35 cellular contexts compared by ENCODE assay signal in the genomic region with DNA sequence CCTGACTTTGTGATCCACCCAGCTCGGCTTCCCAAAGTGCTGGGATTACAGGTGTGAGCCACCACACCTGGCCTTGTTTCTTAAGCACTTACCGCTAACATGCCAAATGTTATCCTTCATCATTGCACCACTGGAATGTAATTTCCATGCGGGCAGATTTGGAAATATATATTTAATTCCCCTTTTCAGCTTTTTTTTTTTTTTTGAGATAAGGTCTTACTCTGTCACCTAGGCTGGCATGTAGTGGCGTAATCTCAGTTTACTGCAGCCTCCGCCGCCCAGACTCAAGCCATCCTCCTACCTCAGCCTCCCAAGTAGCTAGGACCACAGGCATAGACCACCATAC. TPM values are rescaled to one million over a fixed set of nuclear protein-coding genes. Genes with fewer than 3 reads are reported as not detected.
"Had no signal": no experiment of that assay in that cellular context is flagged by ENCODE, and none has a peak within 500 bp of the region (broad histone marks: within the 10 kb centered on the region; RNA-seq: fewer than 3 reads in every experiment).

No MANE protein-coding gene starts in this region.

- H3K4me2 ChIP-seq: neural progenitor cell, smooth muscle cell had no signal

- ATAC-seq: naive thymus-derived CD4-positive, alpha-beta T cell; natural killer cell; right cardiac atrium; sciatic nerve; stimulated activated memory B cell treated with anti-CD40 and anti-IgM and Interleukin-4, amounts not matched to agents 10 μg/mL and 1 μg/mL and 100 μg/mL, for 72 hours; stimulated activated naive CD8-positive, alpha-beta T cell treated with anti-CD3 and anti-CD28 coated beads, Interleukin-15, amount 100 ng/mL, for 72 hours; stimulated activated naive CD8-positive, alpha-beta T cell treated with anti-CD3 and anti-CD28 coated beads, Interleukin-15, Interleukin-2, amounts not matched to agents 100 U/mL and 50 U/mL, for 24 hours had no signal

- H3K27me3 ChIP-seq: neural progenitor cell, ovary, spleen, suprapubic skin, testis, tibial artery, transverse colon, upper lobe of left lung, vagina had no signal

- H2AFZ ChIP-seq: neural progenitor cell, parathyroid adenoma had no signal

- H3K9ac ChIP-seq: neural progenitor cell, parathyroid adenoma had no signal

- H3K27ac ChIP-seq: neural progenitor cell, ovary, parathyroid adenoma, psoas muscle, skin epidermis, spleen, suprapubic skin, testis, tibial artery, transverse colon, upper lobe of left lung, vagina had no signal

- DNase-seq: naive thymus-derived CD4-positive, alpha-beta T cell; natural killer cell; occipital lobe; ovary; posterior cingulate gyrus; psoas muscle; right cardiac atrium; spleen; stimulated activated CD4-positive, alpha-beta T cell treated with anti-CD3 and anti-CD28 coated beads, Interleukin-12 subunit alpha, Interleukin-12 subunit beta, amount 100 ng/mL, for 4 hours; stimulated activated CD4-positive, alpha-beta T cell treated with anti-CD3 and anti-CD28 coated beads, Interleukin-1b, Interleukin-23, amount 100 ng/mL, for 48 hours; stimulated activated CD4-positive, alpha-beta T cell treated with anti-CD3 and anti-CD28 coated beads, Interleukin-4, amount 100 ng/mL, for 1 hour; stimulated activated CD4-positive, alpha-beta T cell treated with anti-CD3 and anti-CD28 coated beads, Interleukin-4, amount 100 ng/mL, for 4 hours; stimulated activated CD8-positive, alpha-beta memory T cell treated with anti-CD3 and anti-CD28 coated beads, Interleukin-4, amount 100 ng/mL, for 48 hours; stimulated activated naive CD4-positive, alpha-beta T cell; stimulated activated naive CD8-positive, alpha-beta T cell treated with anti-CD3 and anti-CD28 coated beads, Interleukin-15, amount 100 ng/mL, for 72 hours; stimulated activated naive CD8-positive, alpha-beta T cell treated with anti-CD3 and anti-CD28 coated beads, Interleukin-15, Interleukin-2, amounts not matched to agents 100 U/mL and 50 U/mL, for 24 hours; substantia nigra; testis; tibial artery; transverse colon; upper lobe of left lung had no signal

- FAIRE-seq: urothelium cell line had no signal

- H3K4me1 ChIP-seq: neural progenitor cell, parathyroid adenoma, psoas muscle, spleen, testis, tibial artery, transverse colon, upper lobe of left lung, vagina had no signal

- H3K36me3 ChIP-seq: neural progenitor cell, ovary had no signal

- H3K4me3 ChIP-seq: neural progenitor cell, ovary, psoas muscle, skin epidermis, smooth muscle cell, spleen, suprapubic skin, testis, tibial artery, transverse colon, upper lobe of left lung, vagina had no signal

- H3K9me3 ChIP-seq: ovary, psoas muscle, spleen, suprapubic skin, testis, tibial artery, transverse colon, upper lobe of left lung, vagina had no signal

- H3K79me2 ChIP-seq: parathyroid adenoma had no signal

RNA-seq across cellular contexts. Expression of gene UPK1A, which starts 4.3 kb away (rescaled TPM):
- total RNA-seq: natural killer cell, occipital lobe, osteoblast, ovary, progenitor cell of endocrine pancreas, psoas muscle, renal cortical epithelial cell, right cardiac atrium, sciatic nerve, spleen, transverse colon, upper lobe of left lung had no signal
- polyA plus RNA-seq: naive thymus-derived CD4-positive, alpha-beta T cell; neural cell; right cardiac atrium had no signal

RNA-seq across cellular contexts. Expression of gene ETV2, which starts 20.4 kb away (rescaled TPM):
- total RNA-seq: psoas muscle, renal cortical epithelial cell, smooth muscle cell, vagina had no signal

RNA-seq across cellular contexts. Expression of gene ZBTB32, which starts 42.4 kb away (rescaled TPM):
- total RNA-seq: occipital lobe, osteoblast, progenitor cell of endocrine pancreas, psoas muscle, renal cortical epithelial cell, right cardiac atrium, smooth muscle cell, suprapubic skin, transverse colon, ureter, vagina had no signal
- polyA plus RNA-seq: naive thymus-derived CD4-positive, alpha-beta T cell; neural cell; ovary; right cardiac atrium had no signal
